Comparison of ENCODE assay signal across 13 cellular contexts in the genomic region with DNA sequence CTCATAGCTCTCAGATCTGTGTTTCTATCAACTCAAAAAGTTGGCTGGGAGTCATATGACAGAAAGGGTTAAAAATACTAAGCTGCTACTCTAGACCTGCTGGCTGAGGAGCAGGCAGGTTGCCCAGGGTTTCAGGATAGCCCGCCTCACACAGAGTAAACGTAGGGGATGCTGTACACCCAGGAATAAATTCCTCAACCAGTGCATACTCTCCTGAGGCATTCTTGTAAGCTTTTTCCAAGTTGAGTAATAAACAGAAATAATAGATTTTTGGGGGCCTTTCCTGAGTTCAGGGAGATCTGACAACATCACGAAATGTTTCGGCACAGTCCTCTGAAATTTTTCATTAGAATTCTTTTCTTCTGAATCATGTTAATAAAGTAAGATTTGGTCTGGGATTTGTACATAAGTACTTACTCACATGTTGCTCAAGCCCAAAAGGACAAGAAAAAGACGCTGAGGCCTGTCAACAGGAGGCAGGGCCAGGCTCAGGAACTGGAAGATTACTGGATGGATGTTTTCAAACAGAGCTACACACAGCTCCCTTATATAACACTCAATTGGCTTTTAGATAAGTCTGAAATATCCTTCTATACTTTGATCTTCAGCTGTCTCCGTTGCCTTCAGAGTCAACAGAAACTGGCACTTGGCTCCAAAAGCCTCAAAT. TPM values are rescaled to one million over a fixed set of nuclear protein-coding genes. Genes with fewer than 3 reads are reported as not detected.
DNase-seq lines count a peak whose midpoint lies in the region; FAIRE-seq and TF ChIP-seq lines count a peak whose summit lies in the region.
"Had no signal": no experiment of that assay in that cellular context is flagged by ENCODE, and none has a peak within 500 bp of the region (broad histone marks: within the 10 kb centered on the region; RNA-seq: fewer than 3 reads in every experiment).

No MANE protein-coding gene starts in this region.

- H3K27me3 Mint-ChIP-seq in nephron (ENCODE audit: low read depth) = no peaks in the 10 kb centered on the region
- H3K27me3 Mint-ChIP-seq: activated naive CD8-positive, alpha-beta T cell had no signal

- CTCF ChIA-PET in PC-9 (lab: Charles Lee) = no interaction called here

- POLR2A ChIA-PET in PC-9 (lab: Charles Lee; ENCODE audit: unreplicated experiment) = no interaction called here

- H3K79me2 ChIP-seq in ACC112 (ENCODE audit: control insufficient read depth, insufficient read depth, low read length, unreplicated experiment) = peaks cover 19% of the 10 kb centered on the region
- peaks cover 27% of the 10 kb centered on the region for H3K79me2 ChIP-seq in PC-9 (ENCODE audit: low read depth)

- FAIRE-seq in kidney (lab: Jason Lieb, UNC) = no peak
- FAIRE-seq: K562 had no signal

- H3K36me3 Mint-ChIP-seq in nephron (ENCODE audit: low read depth) = peaks cover 12% of the 10 kb centered on the region

- H3K9me3 ChIP-seq in PC-9 (ENCODE audit: insufficient read depth, low read depth) = peaks cover 4% of the 10 kb centered on the region; the same call in 1 of the 2 replicates
- peaks cover 0 to 7% of the 10 kb centered on the region in 2 donors for H3K9me3 ChIP-seq in kidney (ENCODE audit: control insufficient read depth in 1 of 2, low read length in 2 of 2)

- H2AFZ ChIP-seq in ACC112 (ENCODE audit: low read length, unreplicated experiment) (peak overlapping the region; percentile 51), PC-9 (no peak overlapping the region)

- peak overlapping the region in 1 of 2 donors; percentile 1 for H3K9ac ChIP-seq in kidney (ENCODE audit: low read length in 2 of 2)
- H3K9ac ChIP-seq: BLaER1 treated with 17β-estradiol and CSF1 and Interleukin-3, amounts not matched to agents 10 nM and 100 nM had no signal

- H3K4me1 Mint-ChIP-seq in nephron = peaks cover 54% of the 10 kb centered on the region

- H4K20me1 ChIP-seq in PC-9 (ENCODE audit: insufficient read depth) = no peaks in the 10 kb centered on the region
- H4K20me1 ChIP-seq: BLaER1 treated with 17β-estradiol and CSF1 and Interleukin-3, amounts not matched to agents 10 nM and 100 nM had no signal

- H3K9me3 Mint-ChIP-seq in nephron = peaks cover 2% of the 10 kb centered on the region

- peaks cover 27% of the 10 kb centered on the region for H3F3A ChIP-seq in PC-9 (ENCODE audit: insufficient read depth, low read depth)

- peak overlapping the region; percentile 52 to 85 (median 56) for H3K27ac Mint-ChIP-seq in nephron
- H3K27ac Mint-ChIP-seq: activated naive CD8-positive, alpha-beta T cell; T-helper 1 cell treated with Interleukin-12 subunit alpha and Interleukin-12 subunit beta and Interleukin-4 antibody, amounts not matched to agents 30 μg/mL and 1 μg/mL, for 36 hours; type B pancreatic cell had no signal

- H3K9me2 ChIP-seq in PC-9 (ENCODE audit: insufficient read depth) = no peaks in the 10 kb centered on the region

- H3K36me3 ChIP-seq in ACC112 (ENCODE audit: insufficient read depth, low read length) (no peaks in the 10 kb centered on the region; the same call in 1 of the 2 replicates), PC-9 (ENCODE audit: low read depth) (no peaks in the 10 kb centered on the region), kidney (ENCODE audit: control insufficient read depth in 1 of 2, insufficient read depth in 2 of 2, low read length in 2 of 2) (no peaks in the 10 kb centered on the region)
- H3K36me3 ChIP-seq: BLaER1 treated with 17β-estradiol and CSF1 and Interleukin-3, amounts not matched to agents 10 nM and 100 nM had no signal

- H3K4me2 ChIP-seq in PC-9 = peak overlapping the region; percentile 58

- H3K27me3 ChIP-seq in ACC112 (ENCODE audit: insufficient read depth, low read length) = no peaks in the 10 kb centered on the region
- H3K27me3 ChIP-seq in PC-9 (ENCODE audit: insufficient read depth, low read depth) = no peaks in the 10 kb centered on the region
- H3K27me3 ChIP-seq: BLaER1 treated with 17β-estradiol and CSF1 and Interleukin-3, amounts not matched to agents 10 nM and 100 nM had no signal

- DNase-seq in PC-9 = peak in 1 of 2 experiments; percentile 100
- peak; percentile 95 for DNase-seq in fibroblast of gingiva (ENCODE audit: low read depth)
- no peak for DNase-seq in iPS-NIHi11 (ENCODE audit: low spot score)
- no peak for DNase-seq in activated naive CD4-positive, alpha-beta T cell (lab: John Stamatoyannopoulos, UW)
- DNase-seq in occipital lobe (lab: John Stamatoyannopoulos, UW) = no peak
- DNase-seq in kidney = no peak

- intact Hi-C loops in PC-9 (cut with micrococcal nuclease; ENCODE audit: unreplicated experiment) = no loop called here
- intact Hi-C loops in kidney (cut with DNase I) = no loop called here

- TF ChIP-seq CTCF in PC-9 (conservative IDR thresholded peaks at IDR 0.05) (no peak; the same call in 1 of the 2 replicates), nephron (IDR thresholded peaks at IDR 0.05; ENCODE audit: unreplicated experiment in 3 of 3) (no peak), kidney (IDR thresholded peaks at IDR 0.05; ENCODE audit: borderline replicate concordance, extremely low read depth, insufficient read depth) (no peak)

- BruUV-seq in PC-9 (replicated peaks; lab: Mats Ljungman, UMichigan) = no TSS peak

- H3K4me1 ChIP-seq in ACC112 (ENCODE audit: control insufficient read depth, insufficient read depth, low read length, unreplicated experiment) (peaks cover 39% of the 10 kb centered on the region), PC-9 (replicated peaks; ENCODE audit: insufficient read depth) (peaks cover 48% of the 10 kb centered on the region), kidney (ENCODE audit: control insufficient read depth in 1 of 2, insufficient read depth in 1 of 2, low read depth in 1 of 2, low read length in 2 of 2) (peaks cover 5 to 24% of the 10 kb centered on the region in 2 donors)

- no peak overlapping the region for H3K4me3 Mint-ChIP-seq in nephron
- H3K4me3 Mint-ChIP-seq: activated naive CD8-positive, alpha-beta T cell; T-helper 1 cell treated with Interleukin-12 subunit alpha and Interleukin-12 subunit beta and Interleukin-4 antibody, amounts not matched to agents 30 μg/mL and 1 μg/mL, for 36 hours; type B pancreatic cell had no signal

- H3K27ac ChIP-seq in ACC112 (ENCODE audit: low read depth, low read length) (peak overlapping the region; percentile 91), PC-9 (peak overlapping the region; percentile 76), kidney (ENCODE audit: low read depth in 2 of 2, low read length in 2 of 2) (peak overlapping the region in 1 of 2 donors; percentile 33)
- H3K27ac ChIP-seq: BLaER1 treated with 17β-estradiol and CSF1 and Interleukin-3, amounts not matched to agents 10 nM and 100 nM had no signal

- H3K4me3 ChIP-seq in ACC112 (ENCODE audit: low read depth, low read length) (peak overlapping the region; percentile 42), PC-9 (peak overlapping the region; percentile 13; the same call in 1 of the 2 replicates), kidney (ENCODE audit: low read length in 2 of 2) (no peak overlapping the region)
- H3K4me3 ChIP-seq: BLaER1 treated with 17β-estradiol and CSF1 and Interleukin-3, amounts not matched to agents 10 nM and 100 nM; K562 had no signal

RNA-seq across cellular contexts. Expression of a gene that starts 41.0 kb away (rescaled TPM):
- total RNA-seq in PC-9 (2021) (1.6 and 2.5 TPM in 2 replicates), occipital lobe (6.9 TPM), kidney (57.9 TPM)
- polyA plus RNA-seq in kidney (ENCODE audit: insufficient read depth, low read depth, low replicate concordance) = 15.8 TPM

Comparison
In these comparisons a context has a peak if more than half of its experiments do, and no peak if none do; other contexts are left out.
1. H3K4me3 ChIP-seq: peak in ACC112 (single experiment) and PC-9 (single experiment); none in kidney (0 of 2).